In genomic region chr20:40683221-40683893, GRCh38 we compare ENCODE assay signal across 10 cellular contexts. TPM values are rescaled to one million over a fixed set of nuclear protein-coding genes. Genes with fewer than 3 reads are reported as not detected.
DNase-seq lines count a peak whose midpoint lies in the region; ATAC-seq and TF ChIP-seq lines count a peak whose summit lies in the region.
"Had no signal": no experiment of that assay in that cellular context is flagged by ENCODE, and none has a peak within 500 bp of the region (broad histone marks: within the 10 kb centered on the region; RNA-seq: fewer than 3 reads in every experiment).

No MANE protein-coding gene starts in this region.

- H3K36me3 ChIP-seq in heart right ventricle (peaks cover 0 to 13% (median 0%) of the 10 kb centered on the region in 9 donors), neural progenitor cell (no peaks in the 10 kb centered on the region)
- H3K36me3 ChIP-seq: SJSA1 had no signal

- H3F3A ChIP-seq in neural progenitor cell (ENCODE audit: low read depth), result peaks cover 19% of the 10 kb centered on the region

- H3K4me1 ChIP-seq in heart right ventricle (peaks cover 3 to 57% (median 35%) of the 10 kb centered on the region in 9 donors), neural progenitor cell (peaks cover 18% of the 10 kb centered on the region)

- H3K27me3 ChIP-seq in heart right ventricle (peaks cover 0 to 71% (median 33%) of the 10 kb centered on the region in 7 donors), neural progenitor cell (peaks cover 100% of the 10 kb centered on the region)

- H3K4me1 Mint-ChIP-seq in neural progenitor cell, result peaks cover 13% of the 10 kb centered on the region

- peak overlapping the region; percentile 48 for H2AFZ ChIP-seq in neural progenitor cell (replicated peaks)

- H3K9me3 ChIP-seq in heart right ventricle (no peaks in the 10 kb centered on the region), neural progenitor cell (ENCODE audit: low read depth) (no peaks in the 10 kb centered on the region)

- DNase-seq in stimulated activated CD4-positive, alpha-beta T cell treated with anti-CD3 and anti-CD28 coated beads, Interleukin-15, amount 100 ng/mL, for 24 hours, result peak; percentile 22
- DNase-seq in stimulated activated CD4-positive, alpha-beta T cell treated with anti-CD3 and anti-CD28 coated beads, Interleukin-4, amount 100 ng/mL, for 24 hours, result no peak
- peak in 1 of 2 donors; percentile 45 for DNase-seq in heart right ventricle
- peak; percentile 67 for DNase-seq in neural progenitor cell (ENCODE audit: low spot score)
- no peak for DNase-seq in NCI-H345 treated with DMSO at 0.1 percent for 48 hours (lab: John Stamatoyannopoulos, UW; ENCODE audit: unreplicated experiment)
- no peak for DNase-seq in NCI-H2081 treated with DMSO at 0.1 percent for 48 hours (lab: John Stamatoyannopoulos, UW)
- no peak for DNase-seq in activated naive CD4-positive, alpha-beta T cell treated with Interleukin-2 at 50 U/mL for 16 hours
- DNase-seq: hypothalamus had no signal

- TF ChIP-seq CTCF in heart right ventricle (IDR thresholded peaks at IDR 0.05) (no peak), neural progenitor cell (IDR thresholded peaks at IDR 0.05) (no peak)

- intact Hi-C loops in heart right ventricle (cut with DNase I), result loop anchor here in 7 of 10 donors (5.0 to 10.0 kb wide), 8 partner anchors 416 to 1419 kb away; no protein-coding TSS in a partner anchor

- ATAC-seq in heart right ventricle (peak; percentile 16 to 42 (median 34)), HG03521 (IDR thresholded peaks at IDR 0.05; ENCODE audit: unreplicated experiment) (no peak)

- H3K4me2 ChIP-seq in neural progenitor cell, result peak overlapping the region; percentile 90

- H3K27ac Mint-ChIP-seq in neural progenitor cell, result no peak overlapping the region

- H3K9me3 Mint-ChIP-seq in neural progenitor cell, result no peaks in the 10 kb centered on the region

- H3K27me3 Mint-ChIP-seq in neural progenitor cell (ENCODE audit: insufficient read depth, low read depth), result peaks cover 89% of the 10 kb centered on the region

- H3K79me2 ChIP-seq in neural progenitor cell (ENCODE audit: low read depth), result no peaks in the 10 kb centered on the region

- H3K4me3 ChIP-seq in heart right ventricle (peak overlapping the region; percentile 3 to 68 (median 54)), neural progenitor cell (peak overlapping the region; percentile 49)
- H3K4me3 ChIP-seq: SJSA1 had no signal

- peak overlapping the region; percentile 81 for H3K4me3 Mint-ChIP-seq in neural progenitor cell

- H3K9ac ChIP-seq in neural progenitor cell, result no peak overlapping the region

- no peaks in the 10 kb centered on the region for H3K36me3 Mint-ChIP-seq in neural progenitor cell

- WGBS in heart right ventricle, 2 donors, result 10 to 12% methylated on average over 58 of the region's 58 CpGs

- H3K27ac ChIP-seq in heart right ventricle (peak overlapping the region; percentile 39 to 77 (median 70)), neural progenitor cell (no peak overlapping the region)
- H3K27ac ChIP-seq: SJSA1 had no signal

- peaks cover 53% of the 10 kb centered on the region for H4K20me1 ChIP-seq in neural progenitor cell (ENCODE audit: low read depth)

RNA-seq across cellular contexts. Expression of gene MAFB, which starts 5.7 kb away (rescaled TPM):
- 10 to 100 TPM in 4 of 10 donors, 1 to 10 TPM in 6; 3.2 to 32.0 (median 7.1) TPM for total RNA-seq in heart right ventricle
- 1 to 10 TPM; 3.8 to 6.4 TPM for polyA plus RNA-seq in heart right ventricle
- total RNA-seq in neural progenitor cell (ENCODE audit: low replicate concordance), result 0.64 and 1.3 TPM in 2 replicates
- total RNA-seq: SJSA1 had no signal

Comparison
In these comparisons a context has a peak if more than half of its experiments do, and no peak if none do; other contexts are left out.
1. DNase-seq: peak in stimulated activated CD4-positive, alpha-beta T cell treated with anti-CD3 and anti-CD28 coated beads, Interleukin-15, amount 100 ng/mL, for 24 hours (single experiment) and neural progenitor cell (single experiment); none in stimulated activated CD4-positive, alpha-beta T cell treated with anti-CD3 and anti-CD28 coated beads, Interleukin-4, amount 100 ng/mL, for 24 hours (single experiment), NCI-H345 treated with DMSO at 0.1 percent for 48 hours (single experiment), NCI-H2081 treated with DMSO at 0.1 percent for 48 hours (single experiment) and activated naive CD4-positive, alpha-beta T cell treated with Interleukin-2 at 50 U/mL for 16 hours (single experiment).